ENCODE assay signal across 8 cellular contexts in genomic region chr1:34859442-34860200, GRCh38. TPM values are rescaled to one million over a fixed set of nuclear protein-coding genes. Genes with fewer than 3 reads are reported as not detected.
A peak's percentile ranks its signal among the peaks of the same experiment; 100 is the strongest.
DNase-seq lines count a peak whose midpoint lies in the region; FAIRE-seq and TF ChIP-seq lines count a peak whose summit lies in the region.

Gene SMIM12 (minus strand): TSS chr1:34859749. CDS start chr1:34855977, 3,772 bp downstream.

- H3K4me3 Mint-ChIP-seq in neural progenitor cell, result peak within 1 kb of the TSS; percentile 98

- DNase-seq in HAP-1 (ENCODE audit: low spot score in 2 of 2), result peak; percentile 87 to 94
- peak; percentile 96 for DNase-seq in MM.1S
- DNase-seq in SJCRH30, result peak; percentile 94 to 96
- DNase-seq in activated gamma-delta T cell treated with anti-CD3 and anti-CD28 coated beads, Interleukin-2, amount 50 U/mL, for 16 hours (ENCODE audit: low read depth), result peak; percentile 90
- peak; percentile 95 to 98 for DNase-seq in foreskin fibroblast
- peak; percentile 93 for DNase-seq in neural progenitor cell (ENCODE audit: low spot score)
- peak; percentile 96 for DNase-seq in stromal cell of bone marrow (ENCODE audit: low read depth)

- H3K27ac Mint-ChIP-seq in neural progenitor cell, result peak within 1 kb of the TSS; percentile 80

- no peaks in the 10 kb centered on the region for H3K9me2 ChIP-seq in MM.1S (replicated peaks; ENCODE audit: insufficient read depth, low read length)

- H3F3A ChIP-seq in MM.1S (ENCODE audit: insufficient read depth, low read length), result no peaks in the 10 kb centered on the region
- no peaks in the 10 kb centered on the region for H3F3A ChIP-seq in neural progenitor cell (ENCODE audit: low read depth)

- H4K20me1 ChIP-seq in MM.1S (ENCODE audit: insufficient read depth, low read length), result no peaks in the 10 kb centered on the region
- peaks cover 4% of the 10 kb centered on the region for H4K20me1 ChIP-seq in neural progenitor cell (ENCODE audit: low read depth)

- peak within 1 kb of the TSS; percentile 91 for H3K4me2 ChIP-seq in MM.1S (ENCODE audit: low read depth, low read length)
- peak within 1 kb of the TSS; percentile 93 for H3K4me2 ChIP-seq in neural progenitor cell

- H2AFZ ChIP-seq in MM.1S (ENCODE audit: low read length) (peak within 1 kb of the TSS; percentile 96), neural progenitor cell (replicated peaks) (peak within 1 kb of the TSS; percentile 81)

- H3K79me2 ChIP-seq in MM.1S (ENCODE audit: low read length), result peaks cover 43% of the 10 kb centered on the region
- peaks cover 34% of the 10 kb centered on the region for H3K79me2 ChIP-seq in neural progenitor cell (ENCODE audit: low read depth)

- peaks cover 12% of the 10 kb centered on the region for H3K27me3 Mint-ChIP-seq in neural progenitor cell (ENCODE audit: insufficient read depth, low read depth)

- in situ Hi-C loops in HAP-1 (cut with MboI; ENCODE audit: low sequenced_read_pairs), result no loop called here

- peaks cover 24% of the 10 kb centered on the region for H3K4me1 Mint-ChIP-seq in neural progenitor cell

- H3K4me1 ChIP-seq in HAP-1 (peaks cover 9% of the 10 kb centered on the region), MM.1S (ENCODE audit: low read length) (peaks cover 18% of the 10 kb centered on the region), SJCRH30 (peaks cover 6% of the 10 kb centered on the region; the same call in 1 of the 2 replicates), neural progenitor cell (peaks cover 9% of the 10 kb centered on the region)

- H3K27me3 ChIP-seq in HAP-1 (ENCODE audit: low read depth) (no peaks in the 10 kb centered on the region), MM.1S (replicated peaks; ENCODE audit: insufficient read depth, low read length) (peaks cover 15% of the 10 kb centered on the region), SJCRH30 (no peaks in the 10 kb centered on the region), neural progenitor cell (peaks cover 38% of the 10 kb centered on the region)

- FAIRE-seq in G401.6 (lab: Jason Lieb, UNC), result peak; percentile 95

- H3K4me3 ChIP-seq in HAP-1, result peak within 1 kb of the TSS; percentile 96
- H3K4me3 ChIP-seq in MM.1S (ENCODE audit: low read length), result peak within 1 kb of the TSS; percentile 92
- H3K4me3 ChIP-seq in SJCRH30, result peak within 1 kb of the TSS; percentile 81
- H3K4me3 ChIP-seq in foreskin fibroblast (ENCODE audit: low read depth in 1 of 2, low read length in 2 of 2), result peak within 1 kb of the TSS; percentile 87 to 91
- peak within 1 kb of the TSS; percentile 87 for H3K4me3 ChIP-seq in neural progenitor cell

- H3K9me3 ChIP-seq in HAP-1 (no peaks in the 10 kb centered on the region), MM.1S (replicated peaks; ENCODE audit: insufficient read depth, low read length) (no peaks in the 10 kb centered on the region), SJCRH30 (replicated peaks) (no peaks in the 10 kb centered on the region), neural progenitor cell (ENCODE audit: low read depth) (no peaks in the 10 kb centered on the region)

- TF ChIP-seq CTCF in MM.1S (IDR thresholded peaks at IDR 0.05; ENCODE audit: low read length) (peak; percentile 87), foreskin fibroblast (IDR thresholded peaks at IDR 0.05; ENCODE audit: low read depth, low read length) (peak; percentile 84), neural progenitor cell (IDR thresholded peaks at IDR 0.05) (peak; percentile 88)

- H3K27ac ChIP-seq in MM.1S (ENCODE audit: low read length) (peak within 1 kb of the TSS; percentile 27; the same call in 1 of the 2 replicates), SJCRH30 (peak within 1 kb of the TSS; percentile 3; the same call in 1 of the 2 replicates), neural progenitor cell (no peak within 1 kb of the TSS)

- peaks cover 3% of the 10 kb centered on the region for H3K36me3 Mint-ChIP-seq in neural progenitor cell

- peak within 1 kb of the TSS; percentile 91 for H3K9ac ChIP-seq in MM.1S (ENCODE audit: low read length)
- H3K9ac ChIP-seq in neural progenitor cell, result peak within 1 kb of the TSS; percentile 64

- H3K9me3 Mint-ChIP-seq in neural progenitor cell, result no peaks in the 10 kb centered on the region

- H3K36me3 ChIP-seq in HAP-1 (replicated peaks), result peaks cover 20% of the 10 kb centered on the region
- peaks cover 5% of the 10 kb centered on the region; the same call in 1 of the 2 replicates for H3K36me3 ChIP-seq in MM.1S (replicated peaks; ENCODE audit: insufficient read depth, low read length)
- peaks cover 4% of the 10 kb centered on the region; the same call in 1 of the 2 replicates for H3K36me3 ChIP-seq in SJCRH30
- no peaks in the 10 kb centered on the region for H3K36me3 ChIP-seq in neural progenitor cell

RNA-seq across cellular contexts. Expression of gene SMIM12, which starts in this region (rescaled TPM):
- total RNA-seq in SJCRH30 (2014; rRNA removed; shearing (Covaris generic)), result 33.4 and 34.4 TPM in 2 replicates
- 9.5 and 20.2 TPM in 2 replicates for total RNA-seq in neural progenitor cell (ENCODE audit: low replicate concordance)
